Comparison of ENCODE assay signal across 20 cellular contexts in the genomic region with DNA sequence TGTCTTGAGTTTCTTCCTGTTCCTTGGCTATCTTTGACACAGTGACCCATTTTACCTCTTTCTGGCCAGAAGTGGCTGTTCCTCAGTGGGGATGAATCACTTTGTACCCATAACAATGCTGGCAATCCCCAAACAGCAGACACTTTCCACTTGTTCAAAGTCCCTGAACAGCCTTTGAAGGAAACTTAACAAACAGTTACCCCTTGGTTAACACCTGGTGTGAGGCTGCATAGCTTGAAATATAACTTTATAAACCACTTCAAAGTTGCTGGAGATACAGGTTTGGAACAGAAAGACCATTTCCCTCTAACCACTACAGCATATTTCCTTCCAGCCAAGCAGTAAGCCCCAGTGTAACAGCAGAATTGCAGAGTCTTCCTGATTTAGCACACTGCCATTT.
DNase-seq lines count a peak whose midpoint lies in the region; ATAC-seq lines count a peak whose summit lies in the region.
"Had no signal": no experiment of that assay in that cellular context is flagged by ENCODE, and none has a peak within 500 bp of the region (broad histone marks: within the 10 kb centered on the region; RNA-seq: fewer than 3 reads in every experiment).

No MANE protein-coding gene starts in this region.

- H3K4me3 Mint-ChIP-seq in T-helper 17 cell: no peak overlapping the region

- H3K27ac Mint-ChIP-seq in T-helper 17 cell: no peak overlapping the region

- H3K9me3 ChIP-seq in T-helper 17 cell (ENCODE audit: control insufficient read depth, low read length, poor library complexity, severe bottlenecking): no peaks in the 10 kb centered on the region

- peak; percentile 30 for DNase-seq in activated gamma-delta T cell treated with Interleukin-2 at 50 U/mL for 16 hours
- no peak for DNase-seq in activated gamma-delta T cell (lab: John Stamatoyannopoulos, UW)
- no peak for DNase-seq in T-helper 17 cell
- DNase-seq in central memory CD4-positive, alpha-beta T cell: peak; percentile 13
- no peak for DNase-seq in stimulated activated naive CD8-positive, alpha-beta T cell treated with anti-CD3 and anti-CD28 coated beads, Interleukin-15, Interleukin-2, amounts not matched to agents 100 U/mL and 50 U/mL, for 24 hours
- no peak for DNase-seq in left ventricle myocardium superior
- no peak for DNase-seq in NCI-H1048 (lab: John Stamatoyannopoulos, UW)
- no peak for DNase-seq in GDM1 (lab: John Stamatoyannopoulos, UW)
- DNase-seq: activated CD8-positive, alpha-beta memory T cell treated with anti-CD3 and anti-CD28 coated beads, Interleukin-2, amount 50 U/mL, for 48 hours; aorta; DMS79 treated with DMSO at 0.1 percent for 48 hours; islet precursor cell; mesenchymal stem cell; NCI-H2029 treated with DMSO at 0.1 percent for 48 hours; NCI-H510A treated with DMSO at 0.1 percent for 48 hours; stimulated activated CD4-positive, alpha-beta T cell treated with anti-CD3 and anti-CD28 coated beads, Interleukin-15, amount 100 ng/mL, for 24 hours; T-helper 1 cell; WERI-Rb-1 had no signal

- intact Hi-C loops in left ventricle myocardium superior (cut with micrococcal nuclease): no loop called here

- H3K27me3 Mint-ChIP-seq in T-helper 17 cell: no peaks in the 10 kb centered on the region

- no peaks in the 10 kb centered on the region for H3K36me3 Mint-ChIP-seq in T-helper 17 cell (ENCODE audit: low read depth)

- ATAC-seq in T-helper 17 cell: peak; percentile 71
- ATAC-seq in stimulated activated naive CD8-positive, alpha-beta T cell treated with anti-CD3 and anti-CD28 coated beads, Interleukin-15, Interleukin-2, amounts not matched to agents 100 U/mL and 50 U/mL, for 24 hours: peak; percentile 96
- no peak for ATAC-seq in left ventricle myocardium superior
- ATAC-seq: HepG2, Right ventricle myocardium inferior had no signal

- H3K4me1 Mint-ChIP-seq in T-helper 17 cell: peaks cover 4% of the 10 kb centered on the region

Comparison
In these comparisons a context has a peak if more than half of its experiments do, and no peak if none do; other contexts are left out.
1. DNase-seq: peak in activated gamma-delta T cell treated with Interleukin-2 at 50 U/mL for 16 hours (single experiment) and central memory CD4-positive, alpha-beta T cell (single experiment); none in activated gamma-delta T cell (single experiment), T-helper 17 cell (0 of 3), stimulated activated naive CD8-positive, alpha-beta T cell treated with anti-CD3 and anti-CD28 coated beads, Interleukin-15, Interleukin-2, amounts not matched to agents 100 U/mL and 50 U/mL, for 24 hours (single experiment), left ventricle myocardium superior (single experiment), NCI-H1048 (single experiment) and GDM1 (single experiment).